8 cellular contexts compared by ENCODE assay signal in the genomic region with DNA sequence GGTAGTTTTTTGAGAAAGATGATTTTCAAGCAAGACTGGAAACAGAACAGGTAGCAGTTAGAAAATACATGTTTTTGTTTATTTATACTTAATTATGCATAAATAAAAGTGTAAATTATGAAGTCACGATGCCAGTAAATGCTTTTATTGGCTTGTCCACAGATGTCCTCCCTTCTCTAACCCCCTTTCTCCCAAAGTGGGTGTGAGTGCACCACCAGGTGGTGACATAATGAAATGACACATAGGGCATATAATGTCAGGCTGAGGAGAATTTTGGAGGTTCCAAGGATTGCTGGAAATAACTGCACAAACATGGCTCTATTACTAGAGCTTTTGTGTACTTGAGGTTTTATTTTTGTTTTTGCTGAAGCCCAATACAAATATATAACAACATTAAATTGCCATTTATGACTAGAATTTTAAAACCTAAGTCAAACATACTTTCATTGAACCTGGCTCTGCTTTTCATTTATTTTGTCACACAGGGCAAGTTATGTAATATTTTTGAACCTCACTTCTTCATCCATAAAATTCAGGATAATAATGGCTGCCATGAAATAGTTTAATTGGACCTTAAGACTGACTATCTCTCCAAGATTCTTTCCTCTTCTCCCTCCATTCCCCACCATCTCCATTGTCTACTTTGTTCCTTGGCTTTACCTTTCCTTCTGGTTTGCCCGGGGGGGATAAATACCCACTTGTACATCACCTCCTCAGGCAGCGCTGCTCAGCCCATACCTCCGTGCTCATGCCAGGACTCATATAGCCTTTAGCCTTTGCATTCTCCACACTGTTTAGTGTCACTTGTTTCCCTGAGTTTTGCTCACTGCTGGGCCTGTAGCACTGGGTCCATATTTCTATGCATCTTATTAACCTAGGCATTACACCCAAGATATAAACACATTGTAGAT.
DNase-seq lines count a peak whose midpoint lies in the region; ATAC-seq and TF ChIP-seq lines count a peak whose summit lies in the region.

No MANE protein-coding gene starts in this region.

- 76% methylated on average over 4 of the region's 4 CpGs for WGBS in SK-N-SH (ENCODE audit: low lambda C conversion rate)
- 59% methylated on average over 4 of the region's 4 CpGs for WGBS in smooth muscle cell (ENCODE audit: low lambda C conversion rate)

- no peaks in the 10 kb centered on the region for H3K79me2 ChIP-seq in SK-N-SH (ENCODE audit: insufficient read depth)
- no peaks in the 10 kb centered on the region for H3K79me2 ChIP-seq in smooth muscle cell (ENCODE audit: low read depth)

- peak; percentile 42 for TF ChIP-seq CTCF in HL-60 (IDR thresholded peaks at IDR 0.05; ENCODE audit: insufficient read depth, low read length)
- peak; percentile 74 for TF ChIP-seq CTCF in SK-N-SH (IDR thresholded peaks at IDR 0.05)
- peak; percentile 64 for TF ChIP-seq CTCF in foreskin fibroblast (IDR thresholded peaks at IDR 0.05; ENCODE audit: low read depth, low read length)
- peak; percentile 57 for TF ChIP-seq CTCF in smooth muscle cell (IDR thresholded peaks at IDR 0.05; ENCODE audit: borderline replicate concordance, insufficient read depth, poor library complexity, severe bottlenecking)

- TF ChIP-seq RAD21 in SK-N-SH (IDR thresholded peaks at IDR 0.05; ENCODE audit: low read length), result peak; percentile 72

- H3K27ac ChIP-seq in HL-60 (replicated peaks) (no peak overlapping the region), SK-N-SH (ENCODE audit: low read depth in 2 of 2, low read length in 1 of 2) (no peak overlapping the region), smooth muscle cell (ENCODE audit: low read depth) (peak overlapping the region; percentile 55)

- H3K9me2 ChIP-seq in SK-N-SH, result no peaks in the 10 kb centered on the region

- H3K4me3 ChIP-seq in HL-60 (replicated peaks; ENCODE audit: insufficient read depth, low read length) (no peak overlapping the region), SK-N-SH (ENCODE audit: low read depth in 2 of 2, low read length in 1 of 2) (no peak overlapping the region), foreskin fibroblast (ENCODE audit: low read depth in 1 of 2, low read length in 2 of 2) (no peak overlapping the region), smooth muscle cell (no peak overlapping the region)

- peak; percentile 86 for ATAC-seq in GM18858 (IDR thresholded peaks at IDR 0.05; ENCODE audit: unreplicated experiment)

- no peaks in the 10 kb centered on the region for H3K36me3 ChIP-seq in SK-N-SH (replicated peaks in 1 of 2; ENCODE audit: control insufficient read depth in 1 of 2, insufficient read depth in 2 of 2, low read length in 1 of 2)
- H3K36me3 ChIP-seq in smooth muscle cell (ENCODE audit: low read depth), result no peaks in the 10 kb centered on the region

- H3K9me3 ChIP-seq in SK-N-SH (no peaks in the 10 kb centered on the region), smooth muscle cell (replicated peaks; ENCODE audit: low read depth) (no peaks in the 10 kb centered on the region)

- no peak for TF ChIP-seq EP300 in SK-N-SH (IDR thresholded peaks at IDR 0.05; ENCODE audit: borderline replicate concordance in 1 of 2, low read depth in 1 of 2, low read length in 1 of 2)

- peaks cover 3% of the 10 kb centered on the region for H3F3A ChIP-seq in SK-N-SH (replicated peaks; ENCODE audit: insufficient read depth)
- H3F3A ChIP-seq in smooth muscle cell (ENCODE audit: low read depth), result peaks cover 4% of the 10 kb centered on the region

- peak; percentile 28 for DNase-seq in DMS 273 treated with DMSO at 0.1 percent for 48 hours (lab: John Stamatoyannopoulos, UW)
- DNase-seq in HL-60 (ENCODE audit: low read depth in 1 of 2, low spot score in 1 of 2), result peak in 1 of 2 experiments; percentile 16
- DNase-seq in SK-N-SH, result peak; percentile 41
- DNase-seq in foreskin fibroblast, result peak; percentile 38 to 74
- no peak for DNase-seq in smooth muscle cell (lab: John Stamatoyannopoulos, UW; ENCODE audit: unreplicated experiment)
- no peak for DNase-seq in NCI-H1048 (lab: John Stamatoyannopoulos, UW)
- DNase-seq in cortex of kidney (lab: John Stamatoyannopoulos, UW), result no peak

- H3K27me3 ChIP-seq in HL-60 (ENCODE audit: insufficient read depth, poor library complexity, severe bottlenecking) (no peaks in the 10 kb centered on the region), SK-N-SH (ENCODE audit: insufficient read depth) (no peaks in the 10 kb centered on the region), smooth muscle cell (ENCODE audit: low read depth) (no peaks in the 10 kb centered on the region)

- no peak overlapping the region for H2AFZ ChIP-seq in SK-N-SH (ENCODE audit: low read depth)
- no peak overlapping the region for H2AFZ ChIP-seq in smooth muscle cell (ENCODE audit: low read depth)

- POLR2A ChIA-PET in SK-N-SH (lab: Yijun Ruan, JAX), result no interaction called here

- H3K4me1 ChIP-seq in SK-N-SH (ENCODE audit: control insufficient read depth in 1 of 2, insufficient read depth in 2 of 2, low read depth in 1 of 2, low read length in 1 of 2), result peaks cover 0 to 3% of the 10 kb centered on the region in 2 experiments; a peak in 2 of 4 replicates
- peaks cover 5% of the 10 kb centered on the region for H3K4me1 ChIP-seq in smooth muscle cell (ENCODE audit: low read depth)

- H4K20me1 ChIP-seq in SK-N-SH (ENCODE audit: insufficient read depth), result no peaks in the 10 kb centered on the region
- no peaks in the 10 kb centered on the region for H4K20me1 ChIP-seq in smooth muscle cell (ENCODE audit: low read depth)

- CTCF ChIA-PET in SK-N-SH (lab: Yijun Ruan, JAX), result interaction anchor here (1.0 to 2.9 kb wide), 9 partner anchors 10 to 57 kb away, joined by 3 to 14 read pairs (median 4); no protein-coding TSS in a partner anchor

- H3K9ac ChIP-seq in SK-N-SH (no peak overlapping the region), smooth muscle cell (ENCODE audit: low read depth) (no peak overlapping the region)

- no peak overlapping the region for H3K4me2 ChIP-seq in SK-N-SH
- H3K4me2 ChIP-seq in smooth muscle cell, result peak overlapping the region; percentile 71

TF ChIP-seq in SK-N-SH, 30 proteins besides CTCF, POLR2A, EP300 and RAD21:
- TF ChIP-seq FOXJ3 (CRISPR knock-in tag; IDR thresholded peaks at IDR 0.05) (no peak), GABPA (IDR thresholded peaks at IDR 0.05; ENCODE audit: low read depth) (no peak), TEAD4 (IDR thresholded peaks at IDR 0.05; ENCODE audit: borderline replicate concordance, insufficient read depth) (no peak), SMC3 (IDR thresholded peaks at IDR 0.05; ENCODE audit: low read depth, low read length) (peak; percentile 50), SIN3A (IDR thresholded peaks at IDR 0.05; ENCODE audit: borderline replicate concordance, low read depth, low read length) (no peak), FOSL2 (IDR thresholded peaks at IDR 0.05; ENCODE audit: borderline replicate concordance, low read depth) (0 out of 2 replicates have a peak, but pooled peaks have one; percentile 2)
- TF ChIP-seq, protein P1, sequence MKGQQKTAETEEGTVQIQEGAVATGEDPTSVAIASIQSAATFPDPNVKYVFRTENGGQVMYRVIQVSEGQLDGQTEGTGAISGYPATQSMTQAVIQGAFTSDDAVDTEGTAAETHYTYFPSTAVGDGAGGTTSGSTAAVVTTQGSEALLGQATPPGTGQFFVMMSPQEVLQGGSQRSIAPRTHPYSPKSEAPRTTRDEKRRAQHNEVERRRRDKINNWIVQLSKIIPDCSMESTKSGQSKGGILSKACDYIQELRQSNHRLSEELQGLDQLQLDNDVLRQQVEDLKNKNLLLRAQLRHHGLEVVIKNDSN (IDR thresholded peaks at IDR 0.05; ENCODE audit: borderline replicate concordance, low read depth), result no peak

Comparison
In these comparisons a context has a peak if more than half of its experiments do, and no peak if none do; other contexts are left out.
1. DNase-seq: peak in DMS 273 treated with DMSO at 0.1 percent for 48 hours (single experiment), SK-N-SH (single experiment) and foreskin fibroblast (2 of 2); none in smooth muscle cell (single experiment), NCI-H1048 (single experiment) and cortex of kidney (single experiment).
2. Peak in every context shown above with its lines, with median percentiles within 50 percentile points of each other: CTCF ChIP-seq.